ENCODE assay signal across 19 cellular contexts in the genomic region with DNA sequence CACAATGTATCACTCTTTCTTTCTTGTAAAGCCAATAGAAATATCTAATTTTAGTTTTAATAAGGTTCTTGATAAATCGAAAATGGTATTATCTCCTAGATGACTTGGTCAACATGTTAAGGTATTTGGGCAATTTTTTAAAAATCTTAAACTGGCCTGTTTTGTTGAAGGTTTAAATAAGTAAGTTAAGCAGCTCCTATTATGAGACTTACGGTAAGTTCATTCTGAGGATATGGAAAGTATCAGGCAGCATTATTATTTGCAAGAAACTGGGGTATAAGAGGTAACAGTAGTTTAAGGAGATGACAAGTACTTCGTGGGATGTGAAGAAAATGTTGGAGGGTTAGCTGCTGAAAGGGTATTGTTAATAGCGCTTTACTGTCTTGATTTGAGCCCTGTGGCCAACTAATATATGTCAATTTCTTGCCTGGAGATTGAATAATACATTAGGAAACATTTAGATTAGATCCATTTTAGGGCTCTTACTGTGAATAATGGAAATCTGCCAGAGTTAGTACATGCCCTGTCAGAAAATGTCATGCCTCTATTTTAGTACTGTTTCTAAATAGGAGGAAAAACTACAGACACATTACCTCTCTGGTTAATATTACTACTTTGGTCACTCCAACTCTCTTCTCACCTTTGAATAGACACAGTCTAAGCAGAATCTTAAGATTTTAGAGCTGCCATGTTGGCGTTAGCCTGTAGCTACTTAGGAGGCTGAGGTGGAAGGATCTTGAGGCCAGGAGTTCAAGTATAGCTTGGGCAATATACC. TPM values are rescaled to one million over a fixed set of nuclear protein-coding genes. Genes with fewer than 3 reads are reported as not detected.
DNase-seq lines count a peak whose midpoint lies in the region; ATAC-seq, FAIRE-seq and TF ChIP-seq lines count a peak whose summit lies in the region.
"Had no signal": no experiment of that assay in that cellular context is flagged by ENCODE, and none has a peak within 500 bp of the region (broad histone marks: within the 10 kb centered on the region; RNA-seq: fewer than 3 reads in every experiment).

No MANE protein-coding gene starts in this region.

- H3K36me3 ChIP-seq in ACC112 (ENCODE audit: insufficient read depth, low read length) (peaks cover 33% of the 10 kb centered on the region), hepatocyte (replicated peaks; ENCODE audit: insufficient read depth, low read depth) (no peaks in the 10 kb centered on the region)

- TF ChIP-seq CTCF in A549 (IDR thresholded peaks at IDR 0.05): no peak
- TF ChIP-seq CTCF in NB4 (IDR thresholded peaks at IDR 0.05; ENCODE audit: low read depth, low read length): no peak
- TF ChIP-seq CTCF in hepatocyte (IDR thresholded peaks at IDR 0.05; ENCODE audit: poor library complexity): no peak

- TF ChIP-seq EP300 in A549 (IDR thresholded peaks at IDR 0.05): no peak

- H3K4me3 ChIP-seq in A549 (no peak overlapping the region), ACC112 (ENCODE audit: low read depth, low read length) (peak overlapping the region; percentile 19; the same call in 1 of the 2 replicates), NB4 (ENCODE audit: low read depth, low read length) (peak overlapping the region; percentile 14), hepatocyte (no peak overlapping the region)
- H3K4me3 ChIP-seq: HAP-1, pancreas, Peyer's patch, transverse colon had no signal

- TF ChIP-seq POLR2A in A549 (IDR thresholded peaks at IDR 0.05; ENCODE audit: low read length) (no peak), NB4 (IDR thresholded peaks at IDR 0.05; ENCODE audit: extremely low read depth, insufficient read length) (no peak)

- no peak for DNase-seq in A549 (ENCODE audit: low read depth in 1 of 2, low spot score in 1 of 2)
- DNase-seq in NB4 (ENCODE audit: low read depth): no peak
- DNase-seq in hepatocyte (ENCODE audit: low spot score): no peak
- DNase-seq: activated CD4-positive, alpha-beta T cell treated with anti-CD3 and anti-CD28 coated beads for 1 hour; activated CD8-positive, alpha-beta memory T cell treated with anti-CD3 and anti-CD28 coated beads, Interleukin-2, amount 10 ng/mL, durations not matched to agents 7 days and 5 days; amniotic stem cell; effector CD8-positive, alpha-beta T cell; MM.1S; NCI-H1694 treated with DMSO at 0.1 percent for 48 hours; pancreas; Peyer's patch; stimulated activated CD4-positive, alpha-beta T cell treated with anti-CD3 and anti-CD28 coated beads, Interleukin-2, amount 100 ng/mL, for 24 hours; stimulated activated naive CD8-positive, alpha-beta T cell treated with anti-CD3 and anti-CD28 coated beads, Interleukin-15, amount 100 ng/mL, for 72 hours; transverse colon had no signal

- peak overlapping the region; percentile 20 for H3K4me2 ChIP-seq in A549
- H3K4me2 ChIP-seq in hepatocyte: peak overlapping the region; percentile 9

- H3K27me3 ChIP-seq in ACC112 (ENCODE audit: insufficient read depth, low read length): no peaks in the 10 kb centered on the region
- H3K27me3 ChIP-seq in hepatocyte: no peaks in the 10 kb centered on the region
- H3K27me3 ChIP-seq: pancreas, Peyer's patch, transverse colon had no signal

- CTCF ChIA-PET in A549 (lab: Yijun Ruan, JAX): no interaction called here

- ATAC-seq in A549 (no peak), GM21423 (IDR thresholded peaks at IDR 0.05; ENCODE audit: unreplicated experiment) (no peak), GM21529 (IDR thresholded peaks at IDR 0.05; ENCODE audit: unreplicated experiment) (no peak), HG03139 (IDR thresholded peaks at IDR 0.05; ENCODE audit: unreplicated experiment) (no peak)
- ATAC-seq: activated CD8-positive, alpha-beta memory T cell treated with anti-CD3 and anti-CD28 coated beads, Interleukin-2, amount 10 ng/mL, durations not matched to agents 7 days and 5 days; pancreas; stimulated activated naive CD8-positive, alpha-beta T cell treated with anti-CD3 and anti-CD28 coated beads, Interleukin-15, amount 100 ng/mL, for 72 hours had no signal

- no peak for FAIRE-seq in A549 (lab: Jason Lieb, UNC)
- FAIRE-seq: pancreas had no signal

- POLR2A ChIA-PET in A549 (lab: Yijun Ruan, JAX): no interaction called here

- peaks cover 60% of the 10 kb centered on the region for H4K20me1 ChIP-seq in hepatocyte (ENCODE audit: insufficient read depth, poor library complexity, severe bottlenecking)

- no peak overlapping the region for H2AFZ ChIP-seq in ACC112 (ENCODE audit: low read length, unreplicated experiment)
- H2AFZ ChIP-seq in hepatocyte: no peak overlapping the region

- no peak overlapping the region for H3K27ac ChIP-seq in A549
- H3K27ac ChIP-seq in ACC112 (ENCODE audit: low read depth, low read length): 0 out of 2 replicates have a peak overlapping the region, but pooled peaks have one; percentile 6
- no peak overlapping the region for H3K27ac ChIP-seq in hepatocyte
- H3K27ac ChIP-seq: pancreas, Peyer's patch, transverse colon had no signal

- H3K4me1 ChIP-seq in A549 (peaks cover 36% of the 10 kb centered on the region; the same call in 2 of the 3 replicates), ACC112 (ENCODE audit: control insufficient read depth, insufficient read depth, low read length, unreplicated experiment) (peaks cover 39% of the 10 kb centered on the region), hepatocyte (ENCODE audit: insufficient read depth) (peaks cover 13% of the 10 kb centered on the region)

- TF ChIP-seq RAD21 in A549 (conservative IDR thresholded peaks at IDR 0.05 in 1 of 2, IDR thresholded peaks at IDR 0.05 in 1 of 2): no peak

- H3K9me3 ChIP-seq in A549 (no peaks in the 10 kb centered on the region), hepatocyte (ENCODE audit: low read depth) (no peaks in the 10 kb centered on the region)
- H3K9me3 ChIP-seq: HAP-1, pancreas, Peyer's patch, transverse colon had no signal

- WGBS in A549 (ENCODE audit: missing lambda C conversion rate): 77% methylated on average over 5 of the region's 5 CpGs
- 92% methylated on average over 5 of the region's 5 CpGs for WGBS in hepatocyte (ENCODE audit: low lambda C conversion rate, missing lambda C conversion rate)

- peaks cover 84% of the 10 kb centered on the region for H3K79me2 ChIP-seq in ACC112 (ENCODE audit: control insufficient read depth, insufficient read depth, low read length, unreplicated experiment)
- H3K79me2 ChIP-seq in hepatocyte: peaks cover 90% of the 10 kb centered on the region

- H3K9me2 ChIP-seq in hepatocyte (replicated peaks; ENCODE audit: insufficient read depth): no peaks in the 10 kb centered on the region

TF ChIP-seq in A549, 52 proteins besides CTCF, POLR2A, EP300 and RAD21 (continues in another document):
- TF ChIP-seq RCOR1 (IDR thresholded peaks at IDR 0.05; ENCODE audit: low read depth, low read length) (no peak), CHD4 (IDR thresholded peaks at IDR 0.05; ENCODE audit: borderline replicate concordance) (no peak), HOXA7 (CRISPR knock-in tag; IDR thresholded peaks at IDR 0.05) (no peak), ZFP36 (IDR thresholded peaks at IDR 0.05; ENCODE audit: borderline replicate concordance, partially characterized antibody) (no peak), MAFK (IDR thresholded peaks at IDR 0.05; ENCODE audit: partially characterized antibody) (no peak), HDAC2 (IDR thresholded peaks at IDR 0.05) (no peak), CHD2 (IDR thresholded peaks at IDR 0.05; ENCODE audit: low read length, partially characterized antibody) (no peak), JUNB (IDR thresholded peaks at IDR 0.05) (no peak), ZNF302 (CRISPR knock-in tag; IDR thresholded peaks at IDR 0.05) (no peak), HMGXB4 (CRISPR knock-in tag; IDR thresholded peaks at IDR 0.05; ENCODE audit: borderline replicate concordance) (no peak), CEBPB (IDR thresholded peaks at IDR 0.05) (no peak)

RNA-seq across cellular contexts. Expression of gene STRAP, which starts 5.0 kb away (rescaled TPM):
- 209 and 300 TPM in 2 replicates for polyA plus RNA-seq in A549 (2011; rRNA removed)
- 126 and 144 TPM in 2 replicates for polyA plus RNA-seq in A549 (2012; cell fraction: cytosol; rRNA removed)
- 83.6 and 103 TPM in 2 replicates for polyA plus RNA-seq in A549 (2012; cell fraction: nucleus; rRNA removed)
- 191 to 209 TPM (median 201 TPM) in 3 replicates for polyA plus RNA-seq in A549 (2017; fragmentation: RNase III; extraction: RNeasy Plus Mini Kit Qiagen cat#74134 plus additional on column Dnase treatment)
- polyA minus RNA-seq in A549 (2011; rRNA and poly(A)+ RNA removed): 175 and 188 TPM in 2 replicates
- 133 and 154 TPM in 2 replicates for total RNA-seq in hepatocyte
- 198 and 202 TPM in 2 replicates for polyA plus RNA-seq in hepatocyte

RNA-seq across cellular contexts. Expression of gene DERA, which starts 23.9 kb away (rescaled TPM):
- polyA plus RNA-seq in A549 (2011; rRNA removed) (50.5 and 65.0 TPM in 2 replicates), A549 (2017; fragmentation: RNase III; extraction: RNeasy Plus Mini Kit Qiagen cat#74134 plus additional on column Dnase treatment) (45.2 to 49.4 TPM (median 45.3 TPM) in 3 replicates), hepatocyte (50.6 and 57.2 TPM in 2 replicates)
- 22.5 and 26.4 TPM in 2 replicates for polyA plus RNA-seq in A549 (2012; cell fraction: cytosol; rRNA removed)
- polyA plus RNA-seq in A549 (2012; cell fraction: nucleus; rRNA removed): 8.0 and 15.7 TPM in 2 replicates
- polyA minus RNA-seq in A549 (2011; rRNA and poly(A)+ RNA removed): 23.4 and 31.0 TPM in 2 replicates
- total RNA-seq in hepatocyte: 64.7 and 66.2 TPM in 2 replicates

Comparison
In these comparisons a context has a peak if more than half of its experiments do, and no peak if none do; other contexts are left out.
1. H3K4me3 ChIP-seq: peak in ACC112 (single experiment) and NB4 (single experiment); none in A549 (single experiment) and hepatocyte (single experiment).